18 cellular contexts compared by ENCODE assay signal in the genomic region with DNA sequence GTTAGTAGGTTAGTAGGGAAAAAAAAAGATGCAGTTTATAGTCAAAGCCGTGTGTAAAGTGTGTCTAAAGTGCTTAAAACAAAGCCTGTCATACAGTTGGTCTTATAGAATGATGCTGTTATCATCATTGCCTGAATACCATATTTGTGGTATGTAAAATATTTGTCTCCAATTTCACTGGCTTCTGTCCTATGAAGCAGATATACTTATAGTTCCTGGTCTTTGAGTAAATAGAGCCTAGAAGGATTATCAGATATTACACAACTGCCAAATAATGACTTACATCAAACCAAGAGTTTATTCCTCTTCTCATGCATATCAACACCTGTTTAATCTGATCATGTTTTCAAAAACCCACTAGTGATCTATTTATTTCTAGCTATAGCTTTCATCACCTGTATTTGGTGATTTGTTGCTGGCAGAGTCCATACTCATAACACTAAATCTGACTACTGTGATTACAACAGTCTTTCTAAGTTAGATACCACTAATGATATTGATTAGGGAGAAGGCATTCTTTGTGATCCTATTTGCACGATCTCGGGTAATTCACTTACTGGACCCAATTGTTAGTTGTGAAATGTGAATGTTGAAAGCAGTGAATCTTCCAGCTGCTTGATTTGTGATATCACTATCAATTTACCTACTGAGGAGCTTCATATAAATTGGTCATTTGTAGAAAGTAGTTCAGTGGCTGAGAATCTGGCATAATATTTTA.
"Had no signal": no experiment of that assay in that cellular context is flagged by ENCODE, and none has a peak within 500 bp of the region (broad histone marks: within the 10 kb centered on the region; RNA-seq: fewer than 3 reads in every experiment).

No MANE protein-coding gene starts in this region.

- ATAC-seq: activated T-cell treated with anti-CD3 and anti-CD28 coated beads, Interleukin-2, amount 50 U/mL, for 72 hours; gastroesophageal sphincter; heart left ventricle; left ventricle myocardium superior; mucosa of descending colon; right cardiac atrium; stimulated activated naive CD8-positive, alpha-beta T cell treated with anti-CD3 and anti-CD28 coated beads, Interleukin-15, amount 100 ng/mL, for 72 hours had no signal

- FAIRE-seq: bronchial epithelial cell had no signal

- DNase-seq: activated CD4-positive, alpha-beta T cell treated with anti-CD3 and anti-CD28 coated beads for 1 hour; activated effector memory CD4-positive, alpha-beta T cell treated with anti-CD3 and anti-CD28 coated beads, Interleukin-2, amount 50 U/mL, for 16 hours; activated naive CD4-positive, alpha-beta T cell treated with anti-CD3 and anti-CD28 coated beads, Interleukin-2, amount 50 U/mL, for 16 hours; activated T-cell treated with anti-CD3 and anti-CD28 coated beads, Interleukin-2, amount 50 U/mL, for 72 hours; dorsolateral prefrontal cortex; endodermal cell; heart left ventricle; kidney glomerular epithelial cell; left ventricle myocardium superior; mucosa of descending colon; naive B cell; right cardiac atrium; stimulated activated CD4-positive, alpha-beta T cell treated with anti-CD3 and anti-CD28 coated beads, Interleukin-4, amount 100 ng/mL, for 1 hour; stimulated activated naive CD8-positive, alpha-beta T cell treated with anti-CD3 and anti-CD28 coated beads, Interleukin-15, amount 100 ng/mL, for 72 hours; T-helper 2 cell; WERI-Rb-1 had no signal
